ENCODE assay signal across 16 cellular contexts in genomic region chr11:102238287-102238894, GRCh38.
"Had no signal": no experiment of that assay in that cellular context is flagged by ENCODE, and none has a peak within 500 bp of the region (broad histone marks: within the 10 kb centered on the region; RNA-seq: fewer than 3 reads in every experiment).

No MANE protein-coding gene starts in this region.

- H3K36me3 ChIP-seq: transverse colon, uterus had no signal

- DNase-seq: activated CD4-positive, alpha-beta T cell treated with anti-CD3 and anti-CD28 coated beads for 4 hours; activated CD4-positive, alpha-beta T cell treated with anti-CD3 and anti-CD28 coated beads, Interleukin-2, amount 50 U/mL, for 48 hours; activated CD4-positive, CD25-positive, alpha-beta regulatory T cell; activated CD8-positive, alpha-beta memory T cell treated with anti-CD3 and anti-CD28 coated beads, Interleukin-2, amount 50 U/mL, for 48 hours; activated naive CD4-positive, alpha-beta T cell treated with anti-CD3 and anti-CD28 coated beads, Interleukin-2, amount 10 ng/mL, durations not matched to agents 7 days and 5 days; activated T-cell treated with anti-CD3 and anti-CD28 coated beads, Interleukin-2, amount 50 U/mL, for 4 hours; amygdala; effector CD4-positive, alpha-beta T cell; hypothalamus; naive thymus-derived CD8-positive, alpha-beta T cell; SW 1271; T-helper 17 cell; transverse colon; uterus had no signal

- H3K27me3 ChIP-seq: cardiac muscle cell, suprapubic skin, transverse colon, uterus had no signal

- ATAC-seq: activated T-cell treated with anti-CD3 and anti-CD28 coated beads, Interleukin-2, amount 50 U/mL, for 4 hours; naive thymus-derived CD8-positive, alpha-beta T cell; T-helper 17 cell had no signal

- H3K27ac ChIP-seq: cardiac muscle cell, suprapubic skin, transverse colon, uterus had no signal

- H3K4me3 ChIP-seq: cardiac muscle cell, suprapubic skin, transverse colon, uterus had no signal

- H3K9me3 ChIP-seq: suprapubic skin, transverse colon, uterus had no signal
